ENCODE assay signal across 9 cellular contexts in the genomic region with DNA sequence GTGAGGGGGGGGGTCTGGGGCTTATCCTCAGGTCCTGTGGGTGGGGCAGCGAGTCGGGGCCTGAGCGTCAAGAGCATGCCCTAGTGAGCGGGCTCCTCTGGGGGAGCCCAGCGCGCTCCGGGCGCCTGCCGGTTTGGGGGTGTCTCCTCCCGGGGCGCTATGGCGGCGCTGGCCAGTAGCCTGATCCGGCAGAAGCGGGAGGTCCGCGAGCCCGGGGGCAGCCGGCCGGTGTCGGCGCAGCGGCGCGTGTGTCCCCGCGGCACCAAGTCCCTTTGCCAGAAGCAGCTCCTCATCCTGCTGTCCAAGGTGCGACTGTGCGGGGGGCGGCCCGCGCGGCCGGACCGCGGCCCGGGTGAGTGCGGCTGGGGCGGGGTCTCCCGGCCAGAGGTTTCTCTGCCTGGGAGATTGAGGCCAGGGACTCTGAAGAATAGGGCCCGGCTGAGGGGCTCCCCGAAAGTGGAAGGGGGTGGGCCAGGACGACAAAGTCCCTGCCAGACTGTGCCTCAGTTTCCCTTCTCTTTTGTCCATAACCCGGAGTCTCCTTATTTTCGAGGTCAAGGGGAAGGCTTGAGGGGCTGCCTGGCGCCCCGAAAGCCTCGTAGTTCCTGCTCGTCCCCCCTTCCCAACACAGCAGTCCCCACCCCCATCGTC. TPM values are rescaled to one million over a fixed set of nuclear protein-coding genes. Genes with fewer than 3 reads are reported as not detected.
DNase-seq lines count a peak whose midpoint lies in the region; ATAC-seq and TF ChIP-seq lines count a peak whose summit lies in the region.
"Had no signal": no experiment of that assay in that cellular context is flagged by ENCODE, and none has a peak within 500 bp of the region (broad histone marks: within the 10 kb centered on the region; RNA-seq: fewer than 3 reads in every experiment).

A gene (plus strand): TSS at position 51 of the 651 bp plus-strand sequence. CDS start 109 bp downstream, at position 160.

- no peaks in the 10 kb centered on the region for H3K9me2 ChIP-seq in SK-N-SH

- no peaks in the 10 kb centered on the region for H4K20me1 ChIP-seq in SK-N-SH (ENCODE audit: insufficient read depth)

- H3K27ac ChIP-seq in SK-N-SH (ENCODE audit: low read depth in 2 of 2, low read length in 1 of 2) = peak within 1 kb of the TSS in 1 of 2 experiments; percentile 97; a peak in 2 of 4 replicates
- H3K27ac ChIP-seq in left lung = no peak within 1 kb of the TSS
- no peak within 1 kb of the TSS for H3K27ac ChIP-seq in testis

- TF ChIP-seq RAD21 in SK-N-SH (IDR thresholded peaks at IDR 0.05; ENCODE audit: low read length) = no peak

- H3K4me1 ChIP-seq in SK-N-SH (ENCODE audit: control insufficient read depth in 1 of 2, insufficient read depth in 2 of 2, low read depth in 1 of 2, low read length in 1 of 2) (peaks cover 7 to 27% of the 10 kb centered on the region in 2 experiments; a peak in 2 of 4 replicates), left lung (peaks cover 28 to 58% of the 10 kb centered on the region in 2 donors), testis (peaks cover 22% of the 10 kb centered on the region)

- no peak for TF ChIP-seq EP300 in SK-N-SH (IDR thresholded peaks at IDR 0.05; ENCODE audit: borderline replicate concordance in 1 of 2, low read depth in 1 of 2, low read length in 1 of 2)

- H3K4me2 ChIP-seq in SK-N-SH = peak within 1 kb of the TSS; percentile 95

- peaks cover 7% of the 10 kb centered on the region; the same call in 1 of the 2 replicates for H3K79me2 ChIP-seq in SK-N-SH (ENCODE audit: insufficient read depth)

- CTCF ChIA-PET in SK-N-SH (lab: Yijun Ruan, JAX) = interaction anchor here (0.7 to 1.6 kb wide), 4 partner anchors 19 to 121 kb away, joined by 3 to 6 read pairs (median 4); no protein-coding TSS in a partner anchor

- H2AFZ ChIP-seq in SK-N-SH (ENCODE audit: low read depth) = peak within 1 kb of the TSS; percentile 88

- ATAC-seq in SK-N-SH treated with all-trans-retinoic acid at 6 μM for 48 hours (no peak; the same call in 2 of the 3 replicates), left lung (no peak), GM18861 (IDR thresholded peaks at IDR 0.05; ENCODE audit: unreplicated experiment) (no peak)

- peak within 1 kb of the TSS; percentile 61 for H3K9ac ChIP-seq in SK-N-SH

- H3K4me3 ChIP-seq in SK-N-SH (ENCODE audit: low read depth in 2 of 2, low read length in 1 of 2) (peak within 1 kb of the TSS; percentile 67 to 70), astrocyte of the cerebellum (ENCODE audit: low read depth, low read length) (peak within 1 kb of the TSS; percentile 36), left lung (peak within 1 kb of the TSS; percentile 21 to 72), testis (peak within 1 kb of the TSS; percentile 19 to 37)

- H3K36me3 ChIP-seq in SK-N-SH (replicated peaks in 1 of 2; ENCODE audit: control insufficient read depth in 1 of 2, insufficient read depth in 2 of 2, low read length in 1 of 2) (peaks cover 0 to 4% of the 10 kb centered on the region in 2 experiments), left lung (no peaks in the 10 kb centered on the region), testis (ENCODE audit: low read depth, missing control alignments) (no peaks in the 10 kb centered on the region)

- TF ChIP-seq CTCF in SK-N-SH (IDR thresholded peaks at IDR 0.05) = no peak
- TF ChIP-seq CTCF in astrocyte of the cerebellum (IDR thresholded peaks at IDR 0.05; ENCODE audit: low read depth, low read length, missing control alignments) = no peak
- TF ChIP-seq CTCF in left lung (IDR thresholded peaks at IDR 0.05) = no peak
- no peak for TF ChIP-seq CTCF in testis (IDR thresholded peaks at IDR 0.05)

- DNase-seq in SK-N-SH (peak; percentile 60), astrocyte of the cerebellum (ENCODE audit: low read depth) (no peak), left lung (peak in 1 of 2 donors; percentile 79), testis (no peak), GOT3 (lab: John Stamatoyannopoulos, UW) (no peak), NCI-H2227 (lab: John Stamatoyannopoulos, UW; ENCODE audit: unreplicated experiment) (no peak)
- DNase-seq: NCI-H1436 treated with DMSO at 0.1 percent for 48 hours had no signal

- H3K27me3 ChIP-seq in SK-N-SH (ENCODE audit: insufficient read depth) = no peaks in the 10 kb centered on the region
- H3K27me3 ChIP-seq in left lung = peaks cover 17 to 54% of the 10 kb centered on the region in 2 donors
- H3K27me3 ChIP-seq in testis = no peaks in the 10 kb centered on the region

- WGBS in SK-N-SH (ENCODE audit: low lambda C conversion rate) = under 1% methylated on average over 11 of the region's 50 CpGs
- WGBS in testis, 2 donors = 0 to 2% methylated on average over 9 to 34 of the region's 50 CpGs

- no peak for TF ChIP-seq POLR2A in testis (IDR thresholded peaks at IDR 0.05)

- peaks cover 18% of the 10 kb centered on the region for H3F3A ChIP-seq in SK-N-SH (replicated peaks; ENCODE audit: insufficient read depth)

- in situ Hi-C loops in astrocyte of the cerebellum (cut with HindIII; ENCODE audit: low sequenced_read_pairs) = no loop called here

- H3K9me3 ChIP-seq in SK-N-SH (no peaks in the 10 kb centered on the region), left lung (no peaks in the 10 kb centered on the region), testis (no peaks in the 10 kb centered on the region)

- intact Hi-C loops in left lung (cut with DNase I) = loop anchor here in 1 of 2 donors (10.0 kb wide), 1 partner anchor 85 kb away; a partner anchor contains a TSS
- intact Hi-C loops in testis (cut with DNase I; ENCODE audit: low total_unique reads) = no loop called here

- POLR2A ChIA-PET in SK-N-SH (lab: Yijun Ruan, JAX) = interaction anchor here (1.6 to 3.3 kb wide), 5 partner anchors 8 to 121 kb away, joined by 4 to 19 read pairs (median 9); a partner anchor contains a TSS

TF ChIP-seq in SK-N-SH, 30 proteins besides CTCF, POLR2A, EP300 and RAD21:
- TF ChIP-seq FOXM1 (IDR thresholded peaks at IDR 0.05; ENCODE audit: low read depth) (no peak), YY1 (IDR thresholded peaks at IDR 0.05; ENCODE audit: low read depth) (no peak), POLR2AphosphoS5 (IDR thresholded peaks at IDR 0.05; ENCODE audit: low read depth, low read length) (no peak)
- TF ChIP-seq, protein P1, sequence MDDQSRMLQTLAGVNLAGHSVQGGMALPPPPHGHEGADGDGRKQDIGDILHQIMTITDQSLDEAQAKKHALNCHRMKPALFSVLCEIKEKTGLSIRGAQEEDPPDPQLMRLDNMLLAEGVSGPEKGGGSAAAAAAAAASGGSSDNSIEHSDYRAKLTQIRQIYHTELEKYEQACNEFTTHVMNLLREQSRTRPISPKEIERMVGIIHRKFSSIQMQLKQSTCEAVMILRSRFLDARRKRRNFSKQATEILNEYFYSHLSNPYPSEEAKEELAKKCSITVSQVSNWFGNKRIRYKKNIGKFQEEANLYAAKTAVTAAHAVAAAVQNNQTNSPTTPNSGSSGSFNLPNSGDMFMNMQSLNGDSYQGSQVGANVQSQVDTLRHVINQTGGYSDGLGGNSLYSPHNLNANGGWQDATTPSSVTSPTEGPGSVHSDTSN (IDR thresholded peaks at IDR 0.05) = no peak

TF ChIP-seq in SK-N-SH treated with all-trans-retinoic acid at 6 μM for 48 hours, 23 proteins besides CTCF, POLR2A, EP300 and RAD21 (continues in another document):
- TF ChIP-seq, protein P2, sequence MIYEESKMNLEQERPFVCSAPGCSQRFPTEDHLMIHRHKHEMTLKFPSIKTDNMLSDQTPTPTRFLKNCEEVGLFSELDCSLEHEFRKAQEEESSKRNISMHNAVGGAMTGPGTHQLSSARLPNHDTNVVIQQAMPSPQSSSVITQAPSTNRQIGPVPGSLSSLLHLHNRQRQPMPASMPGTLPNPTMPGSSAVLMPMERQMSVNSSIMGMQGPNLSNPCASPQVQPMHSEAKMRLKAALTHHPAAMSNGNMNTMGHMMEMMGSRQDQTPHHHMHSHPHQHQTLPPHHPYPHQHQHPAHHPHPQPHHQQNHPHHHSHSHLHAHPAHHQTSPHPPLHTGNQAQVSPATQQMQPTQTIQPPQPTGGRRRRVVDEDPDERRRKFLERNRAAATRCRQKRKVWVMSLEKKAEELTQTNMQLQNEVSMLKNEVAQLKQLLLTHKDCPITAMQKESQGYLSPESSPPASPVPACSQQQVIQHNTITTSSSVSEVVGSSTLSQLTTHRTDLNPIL (CRISPR knock-in tag; IDR thresholded peaks at IDR 0.05; ENCODE audit: low read depth) = no peak
- TF ChIP-seq ESRRG (CRISPR knock-in tag; IDR thresholded peaks at IDR 0.05) (no peak), ARNTL (CRISPR knock-in tag; IDR thresholded peaks at IDR 0.05; ENCODE audit: borderline replicate concordance, low read depth) (no peak), TCF4 (CRISPR knock-in tag; IDR thresholded peaks at IDR 0.05; ENCODE audit: borderline replicate concordance) (no peak), GLIS3 (CRISPR knock-in tag; IDR thresholded peaks at IDR 0.05) (no peak), ZNF565 (CRISPR knock-in tag; conservative IDR thresholded peaks at IDR 0.05; ENCODE audit: low read depth) (no peak), BACH2 (CRISPR knock-in tag; IDR thresholded peaks at IDR 0.05; ENCODE audit: borderline replicate concordance) (no peak), SNAI2 (CRISPR knock-in tag; IDR thresholded peaks at IDR 0.05) (no peak)
- TF ChIP-seq, protein P3, sequence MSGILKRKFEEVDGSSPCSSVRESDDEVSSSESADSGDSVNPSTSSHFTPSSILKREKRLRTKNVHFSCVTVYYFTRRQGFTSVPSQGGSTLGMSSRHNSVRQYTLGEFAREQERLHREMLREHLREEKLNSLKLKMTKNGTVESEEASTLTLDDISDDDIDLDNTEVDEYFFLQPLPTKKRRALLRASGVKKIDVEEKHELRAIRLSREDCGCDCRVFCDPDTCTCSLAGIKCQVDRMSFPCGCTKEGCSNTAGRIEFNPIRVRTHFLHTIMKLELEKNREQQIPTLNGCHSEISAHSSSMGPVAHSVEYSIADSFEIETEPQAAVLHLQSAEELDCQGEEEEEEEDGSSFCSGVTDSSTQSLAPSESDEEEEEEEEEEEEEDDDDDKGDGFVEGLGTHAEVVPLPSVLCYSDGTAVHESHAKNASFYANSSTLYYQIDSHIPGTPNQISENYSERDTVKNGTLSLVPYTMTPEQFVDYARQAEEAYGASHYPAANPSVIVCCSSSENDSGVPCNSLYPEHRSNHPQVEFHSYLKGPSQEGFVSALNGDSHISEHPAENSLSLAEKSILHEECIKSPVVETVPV (CRISPR knock-in tag; IDR thresholded peaks at IDR 0.05) = no peak

RNA-seq across cellular contexts. Expression of the gene that starts here (rescaled TPM):
- 1.9 and 2.5 TPM in 2 replicates for polyA plus RNA-seq in SK-N-SH (2012; rRNA removed)
- 1.5 and 1.8 TPM in 2 replicates for polyA plus RNA-seq in SK-N-SH (2012; cell fraction: cytosol; rRNA removed)
- polyA plus RNA-seq in SK-N-SH (2012; cell fraction: nucleus; rRNA removed) = 7.9 and 11.0 TPM in 2 replicates
- total RNA-seq in left lung = 1 to 10 TPM in 1 of 2 donors, under 1 TPM in 1; 0.97 to 1.7 TPM
- total RNA-seq in testis = 1 to 10 TPM; 3.2 to 4.2 TPM
- 4.6 TPM for polyA plus RNA-seq in testis (ENCODE audit: insufficient read depth, low read depth, low replicate concordance)
